In genomic region chr1:179366093-179366800, GRCh38 we compare ENCODE assay signal across 8 cellular contexts. TPM values are rescaled to one million over a fixed set of nuclear protein-coding genes. Genes with fewer than 3 reads are reported as not detected.
DNase-seq lines count a peak whose midpoint lies in the region; ATAC-seq and TF ChIP-seq lines count a peak whose summit lies in the region.

No MANE protein-coding gene starts in this region.

- no peak overlapping the region for H3K4ac ChIP-seq in neuronal stem cell (ENCODE audit: low read length)

- H2AK5ac ChIP-seq in neuronal stem cell (ENCODE audit: low read depth, low read length), result peak overlapping the region; percentile 61

- peak overlapping the region; percentile 29 for H4K8ac ChIP-seq in neuronal stem cell (ENCODE audit: low read depth, low read length)

- peak overlapping the region; percentile 65 for H3K18ac ChIP-seq in neuronal stem cell (ENCODE audit: low read length)

- H3K36me3 Mint-ChIP-seq in T-helper 17 cell (ENCODE audit: low read depth), result no peaks in the 10 kb centered on the region

- H3K27me3 Mint-ChIP-seq in T-helper 17 cell, result no peaks in the 10 kb centered on the region

- ATAC-seq in GM18502 (IDR thresholded peaks at IDR 0.05; ENCODE audit: poor library complexity, unreplicated experiment) (peak; percentile 30), HG03095 (IDR thresholded peaks at IDR 0.05; ENCODE audit: unreplicated experiment) (peak; percentile 26), T-helper 17 cell (peak; percentile 42)

- peak overlapping the region; percentile 38 to 82 (median 60) for H3K4me3 ChIP-seq in esophagus squamous epithelium
- H3K4me3 ChIP-seq in neuronal stem cell (ENCODE audit: low read length in 2 of 2), result peak overlapping the region; percentile 69 to 99

- H3K27ac Mint-ChIP-seq in T-helper 17 cell, result peak overlapping the region; percentile 99

- H3K27ac ChIP-seq in 22Rv1 (peak overlapping the region; percentile 88), esophagus squamous epithelium (peak overlapping the region; percentile 76 to 95 (median 90)), neuronal stem cell (replicated peaks; ENCODE audit: low read length) (no peak overlapping the region)

- no peak overlapping the region for H3K23ac ChIP-seq in neuronal stem cell (ENCODE audit: low read depth, low read length, poor library complexity)

- H2BK120ac ChIP-seq in neuronal stem cell (ENCODE audit: low read depth, low read length), result no peak overlapping the region

- TF ChIP-seq POLR2A in esophagus squamous epithelium (IDR thresholded peaks at IDR 0.05), result peak in 1 of 4 donors; percentile 1

- H3K36me3 ChIP-seq in esophagus squamous epithelium (no peaks in the 10 kb centered on the region), neuronal stem cell (replicated peaks in 1 of 2; ENCODE audit: control insufficient read depth in 2 of 2, insufficient read depth in 2 of 2, low read length in 2 of 2) (no peaks in the 10 kb centered on the region)

- no peak overlapping the region for H2BK15ac ChIP-seq in neuronal stem cell (ENCODE audit: low read length)

- DNase-seq in T-helper 17 cell, result no peak
- no peak for DNase-seq in esophagus squamous epithelium (lab: John Stamatoyannopoulos, UW)
- no peak for DNase-seq in neuronal stem cell (ENCODE audit: low spot score)
- DNase-seq in NCI-H82 (lab: John Stamatoyannopoulos, UW), result no peak
- no peak for DNase-seq in 8988T

- H3K4me1 ChIP-seq in esophagus squamous epithelium (peaks cover 0 to 13% (median 7%) of the 10 kb centered on the region in 3 donors), neuronal stem cell (ENCODE audit: control insufficient read depth in 2 of 2, insufficient read depth in 1 of 2, low read depth in 1 of 2, low read length in 2 of 2) (no peaks in the 10 kb centered on the region)

- no peak overlapping the region for H3K14ac ChIP-seq in neuronal stem cell (ENCODE audit: low read length)

- H3K9me3 ChIP-seq in T-helper 17 cell (ENCODE audit: control insufficient read depth, low read length, poor library complexity, severe bottlenecking), result no peaks in the 10 kb centered on the region
- H3K9me3 ChIP-seq in esophagus squamous epithelium, result no peaks in the 10 kb centered on the region
- no peaks in the 10 kb centered on the region for H3K9me3 ChIP-seq in neuronal stem cell (replicated peaks in 1 of 2; ENCODE audit: control insufficient read depth in 2 of 2, insufficient read depth in 1 of 2, low read depth in 1 of 2, low read length in 2 of 2)

- H3K9ac ChIP-seq in neuronal stem cell (ENCODE audit: low read depth, low read length, poor library complexity), result peak overlapping the region; percentile 63

- 4 to 8% methylated on average over 19 to 24 of the region's 28 CpGs for WGBS in esophagus squamous epithelium, 2 donors
- no CpG with 5 or more reads among the region's 28 CpGs for WGBS in neuronal stem cell (ENCODE audit: extremely low coverage in 2 of 2, insufficient read length in 2 of 2, insufficient replicate concordance in 1 of 2), 2 donors

- H2BK12ac ChIP-seq in neuronal stem cell (ENCODE audit: low read length), result no peak overlapping the region

- H4K91ac ChIP-seq in neuronal stem cell (ENCODE audit: low read depth, low read length, poor library complexity), result no peak overlapping the region

- H3K4me3 Mint-ChIP-seq in T-helper 17 cell, result peak overlapping the region; percentile 96

- H3K79me1 ChIP-seq in neuronal stem cell (ENCODE audit: low read depth, low read length), result no peaks in the 10 kb centered on the region

- no peak overlapping the region for H2BK5ac ChIP-seq in neuronal stem cell (ENCODE audit: low read length)

- intact Hi-C loops in esophagus squamous epithelium (cut with DNase I), result loop anchor here (5.0 kb wide), 1 partner anchor 284 kb away; the partner anchor contains the start of gene TOR3A

- peak overlapping the region; percentile 91 for H2AFZ ChIP-seq in neuronal stem cell (ENCODE audit: low read length)

- H3K4me1 Mint-ChIP-seq in T-helper 17 cell, result peaks cover 12% of the 10 kb centered on the region

- H3K27me3 ChIP-seq in esophagus squamous epithelium, result no peaks in the 10 kb centered on the region
- no peaks in the 10 kb centered on the region for H3K27me3 ChIP-seq in neuronal stem cell (ENCODE audit: control insufficient read depth in 3 of 3, insufficient read depth in 3 of 3, low read depth in 1 of 3, low read length in 3 of 3)

- TF ChIP-seq CTCF in 22Rv1 (IDR thresholded peaks at IDR 0.05) (0 out of 2 replicates have a peak, but pooled peaks have one; percentile 6), esophagus squamous epithelium (IDR thresholded peaks at IDR 0.05) (no peak)

- peak overlapping the region; percentile 64 for H3K4me2 ChIP-seq in neuronal stem cell (ENCODE audit: insufficient read depth, low read length, poor library complexity, severe bottlenecking)

RNA-seq across cellular contexts. Expression of gene AXDND1, which starts 0.5 kb away (rescaled TPM):
- 1 to 10 TPM; 1.1 to 1.7 TPM for total RNA-seq in T-helper 17 cell
- under 1 TPM in 1 of 4 donors, not detected in 3; 0.19 TPM for total RNA-seq in esophagus squamous epithelium
- polyA plus RNA-seq in neuronal stem cell (2013, experiment 1 of 2), result 0.15 TPM
- 0.12 TPM for polyA plus RNA-seq in neuronal stem cell (2013, experiment 2 of 2)
